18 cellular contexts compared by ENCODE assay signal in genomic region chr2:12616456-12617163, GRCh38.
DNase-seq lines count a peak whose midpoint lies in the region; ATAC-seq, FAIRE-seq and TF ChIP-seq lines count a peak whose summit lies in the region.
"Had no signal": no experiment of that assay in that cellular context is flagged by ENCODE, and none has a peak within 500 bp of the region (broad histone marks: within the 10 kb centered on the region; RNA-seq: fewer than 3 reads in every experiment).

No MANE protein-coding gene starts in this region.

- no peaks in the 10 kb centered on the region for H3K36me3 Mint-ChIP-seq in activated T-helper 17 cell treated with anti-CD3 and anti-CD28 coated beads, Interleukin-2, amount 50 U/mL, for 72 hours (ENCODE audit: low read depth)

- no peak for FAIRE-seq in D721Med (lab: Jason Lieb, UNC)

- no peaks in the 10 kb centered on the region for H3K27me3 Mint-ChIP-seq in activated T-helper 17 cell treated with anti-CD3 and anti-CD28 coated beads, Interleukin-2, amount 50 U/mL, for 72 hours

- peaks cover 3% of the 10 kb centered on the region for H3K9me3 Mint-ChIP-seq in activated T-helper 17 cell treated with anti-CD3 and anti-CD28 coated beads, Interleukin-2, amount 50 U/mL, for 72 hours

- TF ChIP-seq CTCF in D721Med (IDR thresholded peaks at IDR 0.05; ENCODE audit: insufficient read depth, missing control alignments) = no peak

- H3K27ac Mint-ChIP-seq in activated T-helper 17 cell treated with anti-CD3 and anti-CD28 coated beads, Interleukin-2, amount 50 U/mL, for 72 hours = peak overlapping the region; percentile 23

- H3K4me3 Mint-ChIP-seq in activated T-helper 17 cell treated with anti-CD3 and anti-CD28 coated beads, Interleukin-2, amount 50 U/mL, for 72 hours = no peak overlapping the region

- peaks cover 17% of the 10 kb centered on the region for H3K4me1 Mint-ChIP-seq in activated T-helper 17 cell treated with anti-CD3 and anti-CD28 coated beads, Interleukin-2, amount 50 U/mL, for 72 hours

- peak; percentile 79 for ATAC-seq in activated T-helper 17 cell treated with anti-CD3 and anti-CD28 coated beads, Interleukin-2, amount 50 U/mL, for 72 hours (replicated peaks)
- peak; percentile 44 for ATAC-seq in stimulated activated naive CD8-positive, alpha-beta T cell treated with anti-CD3 and anti-CD28 coated beads, Interleukin-15, Interleukin-2, amounts not matched to agents 100 U/mL and 50 U/mL, for 24 hours
- no peak for ATAC-seq in GM18520 (IDR thresholded peaks at IDR 0.05; ENCODE audit: unreplicated experiment)

- DNase-seq in SIG-M5 treated with dmso at 0.1 percent for 504 hours (lab: John Stamatoyannopoulos, UW; ENCODE audit: unreplicated experiment) (peak; percentile 55), SIG-M5 (lab: John Stamatoyannopoulos, UW) (no peak), NOMO-1 treated with dmso at 0.1 percent for 144 hours (lab: John Stamatoyannopoulos, UW; ENCODE audit: unreplicated experiment) (peak; percentile 18), D721Med (ENCODE audit: insufficient read length, low spot score) (no peak), hypothalamus (lab: John Stamatoyannopoulos, UW) (no peak)
- DNase-seq in stimulated activated naive CD8-positive, alpha-beta T cell treated with anti-CD3 and anti-CD28 coated beads, Interleukin-15, Interleukin-2, amounts not matched to agents 100 U/mL and 50 U/mL, for 24 hours = no peak
- DNase-seq: activated CD4-positive, alpha-beta T cell treated with anti-CD3 and anti-CD28 coated beads, Interleukin-2, amount 50 U/mL, for 4 hours; activated naive CD4-positive, alpha-beta T cell treated with Interleukin-2 at 50 U/mL for 16 hours; Caco-2; DND-41; islet precursor cell; lower lobe of right lung; NCI-H1436 treated with DMSO at 0.1 percent for 48 hours; NCI-H510A treated with DMSO at 0.1 percent for 48 hours; Right ventricle myocardium superior; T-helper 1 cell had no signal

Comparison
In these comparisons a context has a peak if more than half of its experiments do, and no peak if none do; other contexts are left out.
1. DNase-seq: peak in SIG-M5 treated with dmso at 0.1 percent for 504 hours (single experiment) and NOMO-1 treated with dmso at 0.1 percent for 144 hours (single experiment); none in SIG-M5 (single experiment), stimulated activated naive CD8-positive, alpha-beta T cell treated with anti-CD3 and anti-CD28 coated beads, Interleukin-15, Interleukin-2, amounts not matched to agents 100 U/mL and 50 U/mL, for 24 hours (single experiment), D721Med (single experiment) and hypothalamus (0 of 51).